Comparison of ENCODE assay signal across 20 cellular contexts in genomic region chr3:10170915-10171478, GRCh38. TPM values are rescaled to one million over a fixed set of nuclear protein-coding genes. Genes with fewer than 3 reads are reported as not detected.
DNase-seq lines count a peak whose midpoint lies in the region; ATAC-seq, FAIRE-seq and TF ChIP-seq lines count a peak whose summit lies in the region.
"Had no signal": no experiment of that assay in that cellular context is flagged by ENCODE, and none has a peak within 500 bp of the region (broad histone marks: within the 10 kb centered on the region; RNA-seq: fewer than 3 reads in every experiment).

No MANE protein-coding gene starts in this region.

- DNase-seq in NCI-H748 (lab: John Stamatoyannopoulos, UW; ENCODE audit: unreplicated experiment): peak; percentile 38
- no peak for DNase-seq in NCI-H748 treated with DMSO at 0.1 percent for 48 hours (lab: John Stamatoyannopoulos, UW)
- DNase-seq in NT2/D1 (ENCODE audit: low read depth, low spot score): no peak
- no peak for DNase-seq in naive B cell
- DNase-seq in H54 (ENCODE audit: insufficient read length, low spot score): no peak
- DNase-seq: activated CD4-positive, alpha-beta T cell treated with anti-CD3 and anti-CD28 coated beads for 4 hours; BE2C; COR-L47; MG63; NCI-H774; nucleus accumbens; retina; stimulated activated CD4-positive, alpha-beta T cell treated with anti-CD3 and anti-CD28 coated beads, Interleukin-15, amount 100 ng/mL, for 24 hours; uterus had no signal

- FAIRE-seq in H54 (lab: Jason Lieb, UNC): no peak

- intact Hi-C loops in dendritic cell treated with granulocyte-macrophage colony-stimulating factor and Interleukin-4, amounts not matched to agents 40 ng/mL and 50 ng/mL, for 4 days (cut with micrococcal nuclease): no loop called here

- H3K9ac ChIP-seq in NT2/D1 (ENCODE audit: insufficient read length, low read depth): peak overlapping the region; percentile 17

- peak overlapping the region; percentile 30 for H3K27ac Mint-ChIP-seq in dendritic cell treated with granulocyte-macrophage colony-stimulating factor and Interleukin-4, amounts not matched to agents 40 ng/mL and 50 ng/mL, for 4 days
- peak overlapping the region in 4 of 6 donors; percentile 61 to 83 (median 72) for H3K27ac Mint-ChIP-seq in naive B cell
- H3K27ac Mint-ChIP-seq: activated T-helper 2 cell treated with anti-CD3 and anti-CD28 coated beads, Interferon-gamma antibody, Interleukin-2, Interleukin-4, amounts not matched to agents 10 μg/mL and 5 μg/mL and 100 μg/mL, durations not matched to agents 14 hours and 24 hours and 36 hours had no signal

- peaks cover 33% of the 10 kb centered on the region for H3K9me3 ChIP-seq in NT2/D1 (ENCODE audit: insufficient read depth, low read length)
- H3K9me3 ChIP-seq: BE2C, MG63, suprapubic skin, uterus had no signal

- peaks cover 35% of the 10 kb centered on the region for H3K4me1 Mint-ChIP-seq in dendritic cell treated with granulocyte-macrophage colony-stimulating factor and Interleukin-4, amounts not matched to agents 40 ng/mL and 50 ng/mL, for 4 days (ENCODE audit: low read depth)
- peaks cover 24 to 71% (median 27%) of the 10 kb centered on the region in 3 donors for H3K4me1 Mint-ChIP-seq in naive B cell

- H3K4me1 ChIP-seq in NT2/D1 (ENCODE audit: insufficient read depth, insufficient read length): no peaks in the 10 kb centered on the region
- H3K4me1 ChIP-seq: BE2C had no signal

- H3K27me3 Mint-ChIP-seq in dendritic cell treated with granulocyte-macrophage colony-stimulating factor and Interleukin-4, amounts not matched to agents 40 ng/mL and 50 ng/mL, for 4 days: no peaks in the 10 kb centered on the region
- H3K27me3 Mint-ChIP-seq in naive B cell: no peaks in the 10 kb centered on the region

- ATAC-seq in naive B cell (ENCODE audit: low read depth in 2 of 2) (peak; percentile 48 to 71), GM19023 (IDR thresholded peaks at IDR 0.05; ENCODE audit: unreplicated experiment) (no peak), GM21528 (IDR thresholded peaks at IDR 0.05; ENCODE audit: low FRiP score, unreplicated experiment) (no peak)

- H3K36me3 ChIP-seq in NT2/D1 (ENCODE audit: insufficient read depth, insufficient read length, low read length): no peaks in the 10 kb centered on the region
- H3K36me3 ChIP-seq: BE2C, MG63, suprapubic skin, uterus had no signal

- no peak overlapping the region for H3K4me3 Mint-ChIP-seq in dendritic cell treated with granulocyte-macrophage colony-stimulating factor and Interleukin-4, amounts not matched to agents 40 ng/mL and 50 ng/mL, for 4 days
- H3K4me3 Mint-ChIP-seq in naive B cell: peak overlapping the region in 2 of 8 donors; percentile 15 to 30

- no peak for TF ChIP-seq POLR2A in H54 (IDR thresholded peaks at IDR 0.05; ENCODE audit: low read depth, low read length)

- H3K4me3 ChIP-seq in NT2/D1 (ENCODE audit: insufficient read length, low read depth): no peak overlapping the region
- H3K4me3 ChIP-seq: coronary artery, MG63, suprapubic skin, uterus had no signal

- peaks cover 11% of the 10 kb centered on the region for H3K9me3 Mint-ChIP-seq in dendritic cell treated with granulocyte-macrophage colony-stimulating factor and Interleukin-4, amounts not matched to agents 40 ng/mL and 50 ng/mL, for 4 days
- peaks cover 0 to 8% (median 7%) of the 10 kb centered on the region in 7 donors for H3K9me3 Mint-ChIP-seq in naive B cell

- no peaks in the 10 kb centered on the region for H3K27me3 ChIP-seq in NT2/D1 (ENCODE audit: insufficient read depth, insufficient read length)
- H3K27me3 ChIP-seq: BE2C, MG63, suprapubic skin, uterus had no signal

- H3K36me3 Mint-ChIP-seq in dendritic cell treated with granulocyte-macrophage colony-stimulating factor and Interleukin-4, amounts not matched to agents 40 ng/mL and 50 ng/mL, for 4 days (ENCODE audit: low read depth): peaks cover 10% of the 10 kb centered on the region
- peaks cover 8 to 10% of the 10 kb centered on the region in 2 donors for H3K36me3 Mint-ChIP-seq in naive B cell

RNA-seq across cellular contexts. Expression of gene IRAK2, which starts 6.3 kb away (rescaled TPM):
- 10 to 100 TPM in 3 of 6 donors, 1 to 10 TPM in 3; 8.2 to 12.6 (median 10.1) TPM for polyA plus RNA-seq in naive B cell (ENCODE audit: low read depth in 6 of 6)

RNA-seq across cellular contexts. Expression of gene VHL, which starts 29.4 kb away (rescaled TPM):
- polyA plus RNA-seq in naive B cell (ENCODE audit: low read depth in 6 of 6): 10 to 100 TPM; 10.2 to 46.5 (median 21.4) TPM

RNA-seq across cellular contexts. Expression of gene BRK1, which starts 55.5 kb away (rescaled TPM):
- polyA plus RNA-seq in naive B cell (ENCODE audit: low read depth in 6 of 6): 100 to 1,000 TPM; 274 to 374 (median 312) TPM

Comparison
In these comparisons a context has a peak if more than half of its experiments do, and no peak if none do; other contexts are left out.
1. ATAC-seq: peak in naive B cell (2 of 2); none in GM19023 (single experiment) and GM21528 (single experiment).